ENCODE assay signal across 26 cellular contexts in genomic region chr11:68565768-68566167, GRCh38.
DNase-seq lines count a peak whose midpoint lies in the region; ATAC-seq and TF ChIP-seq lines count a peak whose summit lies in the region.
"Had no signal": no experiment of that assay in that cellular context is flagged by ENCODE, and none has a peak within 500 bp of the region (broad histone marks: within the 10 kb centered on the region; RNA-seq: fewer than 3 reads in every experiment).

No MANE protein-coding gene starts in this region.

- no peak for TF ChIP-seq CTCF in activated CD8-positive, alpha-beta T cell treated with anti-CD3 and anti-CD28 coated beads for 36 hours (IDR thresholded peaks at IDR 0.05)
- no peak for TF ChIP-seq CTCF in CD4-positive, alpha-beta T cell (IDR thresholded peaks at IDR 0.05)
- TF ChIP-seq CTCF in heart left ventricle (IDR thresholded peaks at IDR 0.05) = no peak
- TF ChIP-seq CTCF in neutrophil (IDR thresholded peaks at IDR 0.05) = no peak
- no peak for TF ChIP-seq CTCF in stomach (IDR thresholded peaks at IDR 0.05)

- no peaks in the 10 kb centered on the region for H3K27me3 ChIP-seq in CD4-positive, alpha-beta T cell (ENCODE audit: control insufficient read depth, insufficient read depth, low read length)
- no peaks in the 10 kb centered on the region for H3K27me3 ChIP-seq in heart left ventricle
- H3K27me3 ChIP-seq in neutrophil = no peaks in the 10 kb centered on the region
- no peaks in the 10 kb centered on the region for H3K27me3 ChIP-seq in stomach
- H3K27me3 ChIP-seq: uterus had no signal

- TF ChIP-seq POLR2A in heart left ventricle (IDR thresholded peaks at IDR 0.05) (no peak), stomach (IDR thresholded peaks at IDR 0.05) (no peak)

- CTCF ChIA-PET in activated CD8-positive, alpha-beta T cell treated with anti-CD3 and anti-CD28 coated beads for 36 hours (lab: Charles Lee) = interaction anchor here (1.4 to 1.7 kb wide), 2 partner anchors 16 to 18 kb away, joined by 3 to 6 read pairs; no protein-coding TSS in a partner anchor
- CTCF ChIA-PET in activated CD8-positive, alpha-beta T cell treated with anti-CD3 and anti-CD28 coated beads, Interleukin-2, amount 10 ng/mL, durations not matched to agents 7 days and 5 days (lab: Charles Lee) = no interaction called here
- CTCF ChIA-PET in CD4-positive, alpha-beta T cell (lab: Charles Lee) = no interaction called here
- CTCF ChIA-PET in activated CD8-positive, alpha-beta memory T cell treated with anti-CD3 and anti-CD28 coated beads, Interleukin-2, amount 10 ng/mL, durations not matched to agents 7 days and 5 days (lab: Charles Lee) = no interaction called here

- DNase-seq in activated CD8-positive, alpha-beta T cell treated with anti-CD3 and anti-CD28 coated beads for 36 hours = no peak
- DNase-seq in activated CD8-positive, alpha-beta T cell treated with anti-CD3 and anti-CD28 coated beads, Interleukin-2, amount 10 ng/mL, durations not matched to agents 7 days and 5 days = no peak
- DNase-seq in CD4-positive, alpha-beta T cell = no peak
- no peak for DNase-seq in heart left ventricle
- no peak for DNase-seq in stomach
- DNase-seq in activated CD8-positive, alpha-beta memory T cell treated with anti-CD3 and anti-CD28 coated beads, Interleukin-2, amount 10 ng/mL, durations not matched to agents 7 days and 5 days = no peak
- no peak for DNase-seq in pons (ENCODE audit: low spot score)
- DNase-seq: activated CD4-positive, alpha-beta T cell treated with anti-CD3 and anti-CD28 coated beads for 1 hour; activated naive CD8-positive, alpha-beta T cell treated with anti-CD3 and anti-CD28 coated beads, Interleukin-2, amount 50 U/mL, for 24 hours; CD4-positive, CD25-positive, alpha-beta regulatory T cell; EL; GOT3; islet precursor cell; NCI-H1092; NCI-H1694 treated with DMSO at 0.1 percent for 48 hours; NCI-H446; NCI-H774; occipital lobe; SHP77 treated with DMSO at 0.1 percent for 48 hours; stimulated activated naive CD4-positive, alpha-beta T cell treated with Interleukin-2 at 50 U/mL for 16 hours; uterus had no signal

- no peak for TF ChIP-seq EP300 in stomach (IDR thresholded peaks at IDR 0.05)

- no peaks in the 10 kb centered on the region for H3K9me3 Mint-ChIP-seq in activated CD8-positive, alpha-beta T cell treated with anti-CD3 and anti-CD28 coated beads for 36 hours
- H3K9me3 Mint-ChIP-seq in activated CD8-positive, alpha-beta T cell treated with anti-CD3 and anti-CD28 coated beads, Interleukin-2, amount 10 ng/mL, durations not matched to agents 7 days and 5 days (ENCODE audit: insufficient read depth) = no peaks in the 10 kb centered on the region
- no peaks in the 10 kb centered on the region for H3K9me3 Mint-ChIP-seq in CD4-positive, alpha-beta T cell
- no peaks in the 10 kb centered on the region for H3K9me3 Mint-ChIP-seq in activated CD8-positive, alpha-beta memory T cell treated with anti-CD3 and anti-CD28 coated beads, Interleukin-2, amount 10 ng/mL, durations not matched to agents 7 days and 5 days (ENCODE audit: low read depth)
- H3K9me3 Mint-ChIP-seq: activated naive CD8-positive, alpha-beta T cell treated with anti-CD3 and anti-CD28 coated beads, Interleukin-2, amount 50 U/mL, for 24 hours; central memory CD8-positive, alpha-beta T cell; T-helper 2 cell treated with Interferon-gamma antibody and Interleukin-4, amounts not matched to agents 5 μg/mL and 100 μg/mL, for 36 hours had no signal

- 54 to 63% (median 59%) methylated on average over 5 of the region's 5 CpGs for WGBS in heart left ventricle, 4 donors
- 63 to 76% (median 70%) methylated on average over 5 of the region's 5 CpGs for WGBS in stomach, 5 donors

- H3K4me3 Mint-ChIP-seq in activated CD8-positive, alpha-beta T cell treated with anti-CD3 and anti-CD28 coated beads for 36 hours = no peak overlapping the region
- no peak overlapping the region for H3K4me3 Mint-ChIP-seq in activated CD8-positive, alpha-beta T cell treated with anti-CD3 and anti-CD28 coated beads, Interleukin-2, amount 10 ng/mL, durations not matched to agents 7 days and 5 days
- no peak overlapping the region for H3K4me3 Mint-ChIP-seq in CD4-positive, alpha-beta T cell
- H3K4me3 Mint-ChIP-seq in activated CD8-positive, alpha-beta memory T cell treated with anti-CD3 and anti-CD28 coated beads, Interleukin-2, amount 10 ng/mL, durations not matched to agents 7 days and 5 days = no peak overlapping the region
- H3K4me3 Mint-ChIP-seq: activated naive CD8-positive, alpha-beta T cell treated with anti-CD3 and anti-CD28 coated beads, Interleukin-2, amount 50 U/mL, for 24 hours; CD4-positive, CD25-positive, alpha-beta regulatory T cell; central memory CD8-positive, alpha-beta T cell; T-helper 2 cell treated with Interferon-gamma antibody and Interleukin-4, amounts not matched to agents 5 μg/mL and 100 μg/mL, for 36 hours had no signal

- no peak for ATAC-seq in activated CD8-positive, alpha-beta T cell treated with anti-CD3 and anti-CD28 coated beads for 36 hours
- no peak for ATAC-seq in activated CD8-positive, alpha-beta T cell treated with anti-CD3 and anti-CD28 coated beads, Interleukin-2, amount 10 ng/mL, durations not matched to agents 7 days and 5 days
- ATAC-seq in CD4-positive, alpha-beta T cell (ENCODE audit: poor library complexity) = no peak
- peak; percentile 73 to 84 (median 80) for ATAC-seq in heart left ventricle
- no peak for ATAC-seq in activated CD8-positive, alpha-beta memory T cell treated with anti-CD3 and anti-CD28 coated beads, Interleukin-2, amount 10 ng/mL, durations not matched to agents 7 days and 5 days
- ATAC-seq: activated naive CD8-positive, alpha-beta T cell treated with anti-CD3 and anti-CD28 coated beads, Interleukin-2, amount 50 U/mL, for 24 hours; Panc1 had no signal

- POLR2A ChIA-PET in activated CD8-positive, alpha-beta T cell treated with anti-CD3 and anti-CD28 coated beads for 36 hours (lab: Charles Lee) = no interaction called here
- POLR2A ChIA-PET in activated CD8-positive, alpha-beta T cell treated with anti-CD3 and anti-CD28 coated beads, Interleukin-2, amount 10 ng/mL, durations not matched to agents 7 days and 5 days (lab: Charles Lee) = no interaction called here
- POLR2A ChIA-PET in CD4-positive, alpha-beta T cell (lab: Charles Lee) = no interaction called here

- no peak overlapping the region for H3K27ac ChIP-seq in CD4-positive, alpha-beta T cell (ENCODE audit: low read depth, low read length)
- peak overlapping the region in 1 of 12 donors; percentile 33 for H3K27ac ChIP-seq in heart left ventricle
- H3K27ac ChIP-seq in neutrophil = peak overlapping the region; percentile 81
- H3K27ac ChIP-seq in stomach = no peak overlapping the region
- H3K27ac ChIP-seq: thoracic aorta, uterus had no signal

- peak overlapping the region; percentile 35 for H3K27ac Mint-ChIP-seq in activated CD8-positive, alpha-beta T cell treated with anti-CD3 and anti-CD28 coated beads for 36 hours
- H3K27ac Mint-ChIP-seq in activated CD8-positive, alpha-beta T cell treated with anti-CD3 and anti-CD28 coated beads, Interleukin-2, amount 10 ng/mL, durations not matched to agents 7 days and 5 days = no peak overlapping the region
- peak overlapping the region; percentile 3 for H3K27ac Mint-ChIP-seq in CD4-positive, alpha-beta T cell
- no peak overlapping the region for H3K27ac Mint-ChIP-seq in activated CD8-positive, alpha-beta memory T cell treated with anti-CD3 and anti-CD28 coated beads, Interleukin-2, amount 10 ng/mL, durations not matched to agents 7 days and 5 days

- peaks cover 40% of the 10 kb centered on the region for H3K4me1 Mint-ChIP-seq in activated CD8-positive, alpha-beta T cell treated with anti-CD3 and anti-CD28 coated beads for 36 hours (ENCODE audit: low read depth)
- peaks cover 28% of the 10 kb centered on the region for H3K4me1 Mint-ChIP-seq in activated CD8-positive, alpha-beta T cell treated with anti-CD3 and anti-CD28 coated beads, Interleukin-2, amount 10 ng/mL, durations not matched to agents 7 days and 5 days (ENCODE audit: low read depth)
- H3K4me1 Mint-ChIP-seq in CD4-positive, alpha-beta T cell (ENCODE audit: low read depth) = peaks cover 44% of the 10 kb centered on the region
- H3K4me1 Mint-ChIP-seq in activated CD8-positive, alpha-beta memory T cell treated with anti-CD3 and anti-CD28 coated beads, Interleukin-2, amount 10 ng/mL, durations not matched to agents 7 days and 5 days = peaks cover 33% of the 10 kb centered on the region

- intact Hi-C loops in activated CD8-positive, alpha-beta T cell treated with anti-CD3 and anti-CD28 coated beads for 36 hours (cut with micrococcal nuclease) = no loop called here
- intact Hi-C loops in CD4-positive, alpha-beta T cell (cut with DNase I, micrococcal nuclease) = no loop called here
- intact Hi-C loops in heart left ventricle (cut with DNase I) (no loop called here), stomach (cut with DNase I; ENCODE audit: low total_unique reads) (no loop called here)

- H3K9me3 ChIP-seq in CD4-positive, alpha-beta T cell (ENCODE audit: control insufficient read depth, low read length) = no peaks in the 10 kb centered on the region
- H3K9me3 ChIP-seq in heart left ventricle = no peaks in the 10 kb centered on the region
- no peaks in the 10 kb centered on the region for H3K9me3 ChIP-seq in neutrophil
- H3K9me3 ChIP-seq in stomach = no peaks in the 10 kb centered on the region
- H3K9me3 ChIP-seq: thoracic aorta, uterus had no signal

- H3K4me3 ChIP-seq in heart left ventricle (no peak overlapping the region), neutrophil (ENCODE audit: low read depth in 1 of 2, low read length in 1 of 2) (no peak overlapping the region), stomach (no peak overlapping the region)
- H3K4me3 ChIP-seq: thoracic aorta, uterus had no signal

- H3K4me1 ChIP-seq in heart left ventricle (peaks cover 0 to 19% (median 2%) of the 10 kb centered on the region in 12 donors), neutrophil (ENCODE audit: control insufficient read depth in 1 of 2, insufficient read depth in 1 of 2, low read depth in 1 of 2, low read length in 1 of 2) (peaks cover 17 to 23% of the 10 kb centered on the region in 2 experiments), stomach (peaks cover 0 to 3% (median 0%) of the 10 kb centered on the region in 4 donors)
- H3K4me1 ChIP-seq: uterus had no signal

- H3K36me3 ChIP-seq in heart left ventricle (peaks cover 0 to 100% (median 98%) of the 10 kb centered on the region in 9 donors), neutrophil (peaks cover 52% of the 10 kb centered on the region), stomach (peaks cover 32 to 98% (median 93%) of the 10 kb centered on the region in 4 donors)
- H3K36me3 ChIP-seq: uterus had no signal

- H3K36me3 Mint-ChIP-seq in activated CD8-positive, alpha-beta T cell treated with anti-CD3 and anti-CD28 coated beads for 36 hours (ENCODE audit: low read depth) = peaks cover 60% of the 10 kb centered on the region
- peaks cover 68% of the 10 kb centered on the region for H3K36me3 Mint-ChIP-seq in activated CD8-positive, alpha-beta T cell treated with anti-CD3 and anti-CD28 coated beads, Interleukin-2, amount 10 ng/mL, durations not matched to agents 7 days and 5 days (ENCODE audit: low read depth)
- H3K36me3 Mint-ChIP-seq in CD4-positive, alpha-beta T cell (ENCODE audit: low read depth) = peaks cover 98% of the 10 kb centered on the region
- H3K36me3 Mint-ChIP-seq in activated CD8-positive, alpha-beta memory T cell treated with anti-CD3 and anti-CD28 coated beads, Interleukin-2, amount 10 ng/mL, durations not matched to agents 7 days and 5 days = peaks cover 50% of the 10 kb centered on the region

- no peaks in the 10 kb centered on the region for H3K27me3 Mint-ChIP-seq in activated CD8-positive, alpha-beta T cell treated with anti-CD3 and anti-CD28 coated beads for 36 hours
- H3K27me3 Mint-ChIP-seq in activated CD8-positive, alpha-beta T cell treated with anti-CD3 and anti-CD28 coated beads, Interleukin-2, amount 10 ng/mL, durations not matched to agents 7 days and 5 days (ENCODE audit: low read depth) = no peaks in the 10 kb centered on the region
- no peaks in the 10 kb centered on the region for H3K27me3 Mint-ChIP-seq in CD4-positive, alpha-beta T cell
- no peaks in the 10 kb centered on the region for H3K27me3 Mint-ChIP-seq in activated CD8-positive, alpha-beta memory T cell treated with anti-CD3 and anti-CD28 coated beads, Interleukin-2, amount 10 ng/mL, durations not matched to agents 7 days and 5 days
- H3K27me3 Mint-ChIP-seq: activated naive CD8-positive, alpha-beta T cell treated with anti-CD3 and anti-CD28 coated beads, Interleukin-2, amount 50 U/mL, for 24 hours; CD4-positive, CD25-positive, alpha-beta regulatory T cell; central memory CD8-positive, alpha-beta T cell had no signal

Comparison
In these comparisons a context has a peak if more than half of its experiments do, and no peak if none do; other contexts are left out.
1. H3K27ac Mint-ChIP-seq: peak in activated CD8-positive, alpha-beta T cell treated with anti-CD3 and anti-CD28 coated beads for 36 hours (single experiment) and CD4-positive, alpha-beta T cell (single experiment); none in activated CD8-positive, alpha-beta T cell treated with anti-CD3 and anti-CD28 coated beads, Interleukin-2, amount 10 ng/mL, durations not matched to agents 7 days and 5 days (single experiment) and activated CD8-positive, alpha-beta memory T cell treated with anti-CD3 and anti-CD28 coated beads, Interleukin-2, amount 10 ng/mL, durations not matched to agents 7 days and 5 days (single experiment).
2. ATAC-seq: peak in heart left ventricle (4 of 4); none in activated CD8-positive, alpha-beta T cell treated with anti-CD3 and anti-CD28 coated beads for 36 hours (single experiment), activated CD8-positive, alpha-beta T cell treated with anti-CD3 and anti-CD28 coated beads, Interleukin-2, amount 10 ng/mL, durations not matched to agents 7 days and 5 days (single experiment), CD4-positive, alpha-beta T cell (single experiment) and activated CD8-positive, alpha-beta memory T cell treated with anti-CD3 and anti-CD28 coated beads, Interleukin-2, amount 10 ng/mL, durations not matched to agents 7 days and 5 days (single experiment).